15 cellular contexts compared by ENCODE assay signal in genomic region chr1:178946416-178946815, GRCh38.
"Had no signal": no experiment of that assay in that cellular context is flagged by ENCODE, and none has a peak within 500 bp of the region (broad histone marks: within the 10 kb centered on the region; RNA-seq: fewer than 3 reads in every experiment).

No MANE protein-coding gene starts in this region.

- H3K27ac ChIP-seq: cardiac muscle cell, gastrocnemius medialis, heart right ventricle had no signal

- H3K27ac Mint-ChIP-seq: naive thymus-derived CD4-positive, alpha-beta T cell; stimulated activated naive CD8-positive, alpha-beta T cell treated with anti-CD3 and anti-CD28 coated beads, Interleukin-15, amount 100 ng/mL, for 72 hours had no signal

- H3K9me3 Mint-ChIP-seq: naive thymus-derived CD4-positive, alpha-beta T cell; stimulated activated naive CD8-positive, alpha-beta T cell treated with anti-CD3 and anti-CD28 coated beads, Interleukin-15, amount 100 ng/mL, for 72 hours had no signal

- H3K36me3 ChIP-seq: cardiac muscle cell, gastrocnemius medialis, heart right ventricle had no signal

- H3K9me3 ChIP-seq: gastrocnemius medialis, heart right ventricle had no signal

- FAIRE-seq: colon, urothelium cell line had no signal

- H3K27me3 ChIP-seq: cardiac muscle cell, gastrocnemius medialis, heart right ventricle had no signal

- H3K36me3 Mint-ChIP-seq: naive thymus-derived CD4-positive, alpha-beta T cell had no signal

- H3K4me3 Mint-ChIP-seq: naive thymus-derived CD4-positive, alpha-beta T cell; stimulated activated naive CD8-positive, alpha-beta T cell treated with anti-CD3 and anti-CD28 coated beads, Interleukin-15, amount 100 ng/mL, for 72 hours had no signal

- H3K4me3 ChIP-seq: cardiac muscle cell, heart right ventricle had no signal

- DNase-seq: activated CD4-positive, alpha-beta T cell treated with anti-CD3 and anti-CD28 coated beads, Interleukin-2, amount 50 U/mL, for 48 hours; activated CD8-positive, alpha-beta memory T cell treated with anti-CD3 and anti-CD28 coated beads, Interleukin-2, amount 50 U/mL, for 4 hours; activated naive CD4-positive, alpha-beta T cell; aorta; effector CD4-positive, alpha-beta T cell; heart right ventricle; naive thymus-derived CD4-positive, alpha-beta T cell; retina; stimulated activated CD4-positive, alpha-beta T cell treated with anti-CD3 and anti-CD28 coated beads, Interleukin-4, amount 100 ng/mL, for 4 hours; stimulated activated naive CD8-positive, alpha-beta T cell treated with anti-CD3 and anti-CD28 coated beads, Interleukin-15, amount 100 ng/mL, for 72 hours had no signal

- ATAC-seq: activated CD4-positive, CD25-positive, alpha-beta regulatory T cell treated with anti-CD3 and anti-CD28 coated beads, Interleukin-2, amount 50 U/mL, for 24 hours; heart right ventricle; naive thymus-derived CD4-positive, alpha-beta T cell; stimulated activated naive CD8-positive, alpha-beta T cell treated with anti-CD3 and anti-CD28 coated beads, Interleukin-15, amount 100 ng/mL, for 72 hours had no signal
